Comparison of ENCODE assay signal across 7 cellular contexts in the genomic region with DNA sequence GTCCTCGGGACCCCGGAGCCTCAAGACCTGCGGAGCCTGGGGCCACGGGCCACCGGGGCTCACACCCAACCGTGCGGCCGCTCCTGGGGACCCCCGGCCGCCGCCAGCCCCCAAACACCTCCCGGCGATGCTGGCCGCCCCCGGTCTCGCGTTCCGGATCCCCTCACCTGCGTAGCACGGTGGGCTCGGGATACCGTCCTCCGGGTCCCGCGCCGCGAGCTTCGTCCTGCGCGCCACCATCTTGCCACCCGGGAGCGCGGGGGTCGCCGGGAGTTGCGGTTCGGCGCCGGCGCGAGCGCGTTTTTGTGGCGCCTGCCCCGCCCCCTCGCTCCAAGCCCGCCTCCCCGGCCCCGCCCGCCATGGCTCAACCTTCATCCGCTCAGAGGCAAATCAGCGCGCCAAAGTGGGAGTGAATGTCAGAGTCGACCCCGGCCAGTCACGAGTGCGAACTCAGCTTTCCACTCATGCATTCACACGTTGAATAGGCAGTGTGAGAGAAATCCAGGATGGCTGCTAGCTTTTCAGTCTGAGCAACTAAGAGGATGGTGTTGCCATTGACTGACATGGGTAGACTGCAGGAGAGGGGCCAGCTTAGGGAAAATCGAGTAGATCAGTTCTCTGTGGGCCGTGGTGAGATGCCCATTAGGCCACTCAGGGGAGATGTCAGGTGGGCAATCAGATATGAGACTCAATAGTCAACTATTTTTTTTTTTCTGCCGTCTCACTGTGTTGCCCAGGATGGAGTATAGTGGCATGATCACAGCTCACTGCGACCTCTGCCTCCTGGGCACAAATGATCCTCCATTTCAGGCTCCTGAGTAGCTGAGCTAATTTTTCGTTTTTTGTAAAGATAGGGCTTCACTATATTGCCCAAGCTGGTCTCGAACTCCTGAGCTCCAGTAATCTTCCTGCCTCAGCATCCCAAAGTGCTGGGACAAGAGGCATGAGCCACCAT. TPM values are rescaled to one million over a fixed set of nuclear protein-coding genes. Genes with fewer than 3 reads are reported as not detected.
A peak's percentile ranks its signal among the peaks of the same experiment; 100 is the strongest.
DNase-seq lines count a peak whose midpoint lies in the region; ATAC-seq, FAIRE-seq and TF ChIP-seq lines count a peak whose summit lies in the region.

No MANE protein-coding gene starts in this region.

- no peaks in the 10 kb centered on the region for H3K27me3 ChIP-seq in effector memory CD4-positive, alpha-beta T cell (replicated peaks; ENCODE audit: control insufficient read depth, insufficient read depth, low read length, poor library complexity, severe bottlenecking)

- no peaks in the 10 kb centered on the region for H3K9me3 Mint-ChIP-seq in activated CD8-positive, alpha-beta T cell treated with anti-CD3 and anti-CD28 coated beads, Interleukin-2, amount 10 ng/mL, durations not matched to agents 7 days and 5 days (ENCODE audit: insufficient read depth)
- H3K9me3 Mint-ChIP-seq in memory B cell, result no peaks in the 10 kb centered on the region

- peak overlapping the region; percentile 73 for H3K4me3 ChIP-seq in effector memory CD4-positive, alpha-beta T cell (ENCODE audit: insufficient read depth, low read depth, low read length, poor library complexity, severe bottlenecking)

- TF ChIP-seq POLR2A in GM12892 (IDR thresholded peaks at IDR 0.05; ENCODE audit: low read depth, low read length), result peak; percentile 85

- H3K4me3 Mint-ChIP-seq in activated CD8-positive, alpha-beta T cell treated with anti-CD3 and anti-CD28 coated beads, Interleukin-2, amount 10 ng/mL, durations not matched to agents 7 days and 5 days, result peak overlapping the region; percentile 95
- peak overlapping the region; percentile 97 for H3K4me3 Mint-ChIP-seq in memory B cell

- peaks cover 14% of the 10 kb centered on the region for H3K4me1 Mint-ChIP-seq in activated CD8-positive, alpha-beta T cell treated with anti-CD3 and anti-CD28 coated beads, Interleukin-2, amount 10 ng/mL, durations not matched to agents 7 days and 5 days (ENCODE audit: low read depth)
- H3K4me1 Mint-ChIP-seq in memory B cell, result peaks cover 9% of the 10 kb centered on the region

- POLR2A ChIA-PET in activated CD8-positive, alpha-beta T cell treated with anti-CD3 and anti-CD28 coated beads, Interleukin-2, amount 10 ng/mL, durations not matched to agents 7 days and 5 days (lab: Charles Lee), result interaction anchor here (0.7 to 3.4 kb wide), 4 partner anchors 13 to 611 kb away, joined by 4 to 30 read pairs (median 7); partner anchors contain the start of gene POLDIP3

- no peaks in the 10 kb centered on the region for H3K9me3 ChIP-seq in effector memory CD4-positive, alpha-beta T cell (ENCODE audit: control insufficient read depth, low read length)

- FAIRE-seq in GM12892 (lab: Jason Lieb, UNC), result peak; percentile 94

- peaks cover 46% of the 10 kb centered on the region for H3K36me3 Mint-ChIP-seq in activated CD8-positive, alpha-beta T cell treated with anti-CD3 and anti-CD28 coated beads, Interleukin-2, amount 10 ng/mL, durations not matched to agents 7 days and 5 days (ENCODE audit: low read depth)
- peaks cover 24% of the 10 kb centered on the region for H3K36me3 Mint-ChIP-seq in memory B cell

- H3K27me3 Mint-ChIP-seq in activated CD8-positive, alpha-beta T cell treated with anti-CD3 and anti-CD28 coated beads, Interleukin-2, amount 10 ng/mL, durations not matched to agents 7 days and 5 days (ENCODE audit: low read depth), result no peaks in the 10 kb centered on the region
- no peaks in the 10 kb centered on the region for H3K27me3 Mint-ChIP-seq in memory B cell

- peak; percentile 54 for ATAC-seq in HG03108 (IDR thresholded peaks at IDR 0.05; ENCODE audit: unreplicated experiment)
- peak; percentile 76 for ATAC-seq in activated CD8-positive, alpha-beta T cell treated with anti-CD3 and anti-CD28 coated beads, Interleukin-2, amount 10 ng/mL, durations not matched to agents 7 days and 5 days
- ATAC-seq in memory B cell (ENCODE audit: low read depth), result peak; percentile 85

- CTCF ChIA-PET in activated CD8-positive, alpha-beta T cell treated with anti-CD3 and anti-CD28 coated beads, Interleukin-2, amount 10 ng/mL, durations not matched to agents 7 days and 5 days (lab: Charles Lee), result interaction anchor here (0.7 to 2.6 kb wide), 3 partner anchors 14 to 508 kb away, joined by 3 to 8 read pairs (median 4); no protein-coding TSS in a partner anchor

- H3K27ac Mint-ChIP-seq in activated CD8-positive, alpha-beta T cell treated with anti-CD3 and anti-CD28 coated beads, Interleukin-2, amount 10 ng/mL, durations not matched to agents 7 days and 5 days, result peak overlapping the region; percentile 95
- H3K27ac Mint-ChIP-seq in memory B cell, result peak overlapping the region; percentile 86

- peaks cover 44% of the 10 kb centered on the region for H3K36me3 ChIP-seq in effector memory CD4-positive, alpha-beta T cell (ENCODE audit: control insufficient read depth, insufficient read depth, low read length)

- DNase-seq in GM12892 (ENCODE audit: insufficient read length), result peak; percentile 77
- peak; percentile 76 for DNase-seq in NCI-H748 (lab: John Stamatoyannopoulos, UW; ENCODE audit: unreplicated experiment)
- DNase-seq in activated CD8-positive, alpha-beta T cell treated with anti-CD3 and anti-CD28 coated beads, Interleukin-2, amount 10 ng/mL, durations not matched to agents 7 days and 5 days, result peak; percentile 88
- peak; percentile 66 to 73 (median 70) for DNase-seq in effector memory CD4-positive, alpha-beta T cell
- DNase-seq in memory B cell (ENCODE audit: low spot score in 2 of 2), result peak; percentile 66 to 72
- DNase-seq in stimulated activated CD4-positive, alpha-beta T cell treated with anti-CD3 and anti-CD28 coated beads, TNF-alpha, amount 100 ng/mL, for 48 hours (ENCODE audit: low read depth in 3 of 3), result peak; percentile 72 to 83 (median 74)

- peaks cover 5% of the 10 kb centered on the region for H3K4me1 ChIP-seq in effector memory CD4-positive, alpha-beta T cell (ENCODE audit: control insufficient read depth, insufficient read depth, low read length, poor library complexity, severe bottlenecking)

- peak overlapping the region; percentile 57 for H3K27ac ChIP-seq in effector memory CD4-positive, alpha-beta T cell (ENCODE audit: insufficient read depth, low read length, poor library complexity, severe bottlenecking)

RNA-seq across cellular contexts. Expression of gene SERHL2, which starts 28.3 kb away (rescaled TPM):
- 1.7 TPM for polyA plus RNA-seq in GM12892 (2012; ENCODE audit: missing spikeins)
- total RNA-seq in activated CD8-positive, alpha-beta T cell treated with anti-CD3 and anti-CD28 coated beads, Interleukin-2, amount 10 ng/mL, durations not matched to agents 7 days and 5 days, result 1 to 10 TPM; 2.3 to 2.4 TPM

RNA-seq across cellular contexts. Expression of gene POLDIP3, which starts 32.6 kb away (rescaled TPM):
- 40.0 TPM for polyA plus RNA-seq in GM12892 (2012; ENCODE audit: missing spikeins)
- 10 to 100 TPM; 77.2 to 80.6 TPM for total RNA-seq in activated CD8-positive, alpha-beta T cell treated with anti-CD3 and anti-CD28 coated beads, Interleukin-2, amount 10 ng/mL, durations not matched to agents 7 days and 5 days

RNA-seq across cellular contexts. Expression of gene ATP5MGL, which starts 58.4 kb away (rescaled TPM):
- not detected for polyA plus RNA-seq in GM12892 (2012; ENCODE audit: missing spikeins)
- 1 to 10 TPM in 1 of 2 experiments, under 1 TPM in 1; 0.63 to 1.4 TPM for total RNA-seq in activated CD8-positive, alpha-beta T cell treated with anti-CD3 and anti-CD28 coated beads, Interleukin-2, amount 10 ng/mL, durations not matched to agents 7 days and 5 days

Comparison
In these comparisons a context has a peak if more than half of its experiments do, and no peak if none do; other contexts are left out.
1. Peak in every context shown above with its lines: DNase-seq, ATAC-seq, H3K4me3 ChIP-seq and H3K27ac ChIP-seq.